In genomic region chr18:13525381-13526029, GRCh38 we compare ENCODE assay signal across 14 cellular contexts.
DNase-seq lines count a peak whose midpoint lies in the region; ATAC-seq, FAIRE-seq and TF ChIP-seq lines count a peak whose summit lies in the region.
"Had no signal": no experiment of that assay in that cellular context is flagged by ENCODE, and none has a peak within 500 bp of the region (broad histone marks: within the 10 kb centered on the region; RNA-seq: fewer than 3 reads in every experiment).

No MANE protein-coding gene starts in this region.

- ATAC-seq in GM23338: peak; percentile 77
- no peak for ATAC-seq in HG03039 (IDR thresholded peaks at IDR 0.05; ENCODE audit: unreplicated experiment)
- ATAC-seq: HCT116 had no signal

- no peak overlapping the region for H3K27ac Mint-ChIP-seq in GM23338
- H3K27ac Mint-ChIP-seq: B cell had no signal

- no peak overlapping the region for H3K4me2 ChIP-seq in GM23338

- H3K9me3 ChIP-seq in WERI-Rb-1 (ENCODE audit: severe bottlenecking) (no peaks in the 10 kb centered on the region), kidney (ENCODE audit: control insufficient read depth in 1 of 2, low read length in 2 of 2) (no peaks in the 10 kb centered on the region)

- H3K27me3 ChIP-seq in GM23338 (ENCODE audit: insufficient read depth) (no peaks in the 10 kb centered on the region), WERI-Rb-1 (ENCODE audit: insufficient read depth, low read depth, severe bottlenecking) (no peaks in the 10 kb centered on the region)

- H2AFZ ChIP-seq in GM23338: no peak overlapping the region

- no peak overlapping the region for H3K9ac ChIP-seq in kidney (ENCODE audit: low read length in 2 of 2)

- TF ChIP-seq CTCF in GM23338 (conservative IDR thresholded peaks at IDR 0.05; ENCODE audit: low read depth in 2 of 2): peak; percentile 37 to 50
- TF ChIP-seq CTCF in WERI-Rb-1 (IDR thresholded peaks at IDR 0.05; ENCODE audit: low read depth, low read length): peak; percentile 23; the same call in 1 of the 2 replicates
- no peak for TF ChIP-seq CTCF in kidney (IDR thresholded peaks at IDR 0.05; ENCODE audit: borderline replicate concordance, extremely low read depth, insufficient read depth)

- DNase-seq in D341Med (ENCODE audit: low spot score): peak; percentile 70
- DNase-seq in GM23338 (ENCODE audit: low spot score): peak; percentile 35
- DNase-seq in WERI-Rb-1: peak; percentile 47
- peak; percentile 53 for DNase-seq in kidney
- no peak for DNase-seq in NCI-H1092 (lab: John Stamatoyannopoulos, UW)
- no peak for DNase-seq in occipital lobe (lab: John Stamatoyannopoulos, UW)
- DNase-seq: DMS153, KBM-7, NCI-H1048, NCI-H1694, T-helper 1 cell had no signal

- intact Hi-C loops in kidney (cut with DNase I): no loop called here

- H3K27ac ChIP-seq in GM23338 (ENCODE audit: low read depth): no peak overlapping the region
- H3K27ac ChIP-seq in WERI-Rb-1: no peak overlapping the region
- no peak overlapping the region for H3K27ac ChIP-seq in kidney (ENCODE audit: low read depth in 2 of 2, low read length in 2 of 2)

- FAIRE-seq in kidney (lab: Jason Lieb, UNC): no peak

- H3K9me3 Mint-ChIP-seq in GM23338: no peaks in the 10 kb centered on the region

- no peaks in the 10 kb centered on the region for H3K79me2 ChIP-seq in GM23338 (replicated peaks; ENCODE audit: insufficient read depth)

- H3K4me3 ChIP-seq in GM23338 (no peak overlapping the region), WERI-Rb-1 (ENCODE audit: low read depth, low read length) (no peak overlapping the region), kidney (ENCODE audit: low read length in 2 of 2) (no peak overlapping the region)

- no peak overlapping the region for H3K4me3 Mint-ChIP-seq in GM23338
- H3K4me3 Mint-ChIP-seq: B cell had no signal

- no peaks in the 10 kb centered on the region for H4K20me1 ChIP-seq in GM23338 (replicated peaks; ENCODE audit: insufficient read depth)

- H3K4me1 ChIP-seq in GM23338 (ENCODE audit: insufficient read depth) (no peaks in the 10 kb centered on the region), kidney (ENCODE audit: control insufficient read depth in 1 of 2, insufficient read depth in 1 of 2, low read depth in 1 of 2, low read length in 2 of 2) (no peaks in the 10 kb centered on the region)

- no peaks in the 10 kb centered on the region for H3K4me1 Mint-ChIP-seq in GM23338

- no peaks in the 10 kb centered on the region for H3F3A ChIP-seq in GM23338 (replicated peaks; ENCODE audit: low read depth)

- H3K9me2 ChIP-seq in GM23338 (ENCODE audit: insufficient read depth): no peaks in the 10 kb centered on the region

- no peaks in the 10 kb centered on the region for H3K36me3 Mint-ChIP-seq in GM23338 (ENCODE audit: low read depth)

- H3K36me3 ChIP-seq in GM23338 (ENCODE audit: insufficient read depth) (no peaks in the 10 kb centered on the region), WERI-Rb-1 (no peaks in the 10 kb centered on the region), kidney (ENCODE audit: control insufficient read depth in 1 of 2, insufficient read depth in 2 of 2, low read length in 2 of 2) (no peaks in the 10 kb centered on the region)

- H3K27me3 Mint-ChIP-seq in GM23338 (ENCODE audit: insufficient read depth, low read depth, poor library complexity): peaks cover 4% of the 10 kb centered on the region
- H3K27me3 Mint-ChIP-seq: B cell had no signal

TF ChIP-seq in GM23338, 12 proteins besides CTCF, POLR2A, EP300 and RAD21 (continues in another document):
- TF ChIP-seq STAT1 (IDR thresholded peaks at IDR 0.05; ENCODE audit: unreplicated experiment) (no peak), CREB1 (CRISPR knock-in tag; IDR thresholded peaks at IDR 0.05; ENCODE audit: low read depth) (no peak), EZH2phosphoT487 (IDR thresholded peaks at IDR 0.05; ENCODE audit: unreplicated experiment) (no peak), ZNF331 (CRISPR knock-in tag; IDR thresholded peaks at IDR 0.05; ENCODE audit: low read depth) (no peak), NANOG (IDR thresholded peaks at IDR 0.05; ENCODE audit: borderline replicate concordance) (no peak), JUNB (IDR thresholded peaks at IDR 0.05; ENCODE audit: unreplicated experiment) (no peak), EZH2 (IDR thresholded peaks at IDR 0.05; ENCODE audit: low read depth, unreplicated experiment) (no peak), ZNF462 (CRISPR knock-in tag; IDR thresholded peaks at IDR 0.05) (no peak), ZNF114 (CRISPR knock-in tag; IDR thresholded peaks at IDR 0.05) (no peak), REST (IDR thresholded peaks at IDR 0.05; ENCODE audit: unreplicated experiment) (no peak)

Comparison
In these comparisons a context has a peak if more than half of its experiments do, and no peak if none do; other contexts are left out.
1. DNase-seq: peak in D341Med (single experiment), GM23338 (single experiment), WERI-Rb-1 (single experiment) and kidney (single experiment); none in NCI-H1092 (single experiment) and occipital lobe (single experiment).